25 cellular contexts compared by ENCODE assay signal in the genomic region with DNA sequence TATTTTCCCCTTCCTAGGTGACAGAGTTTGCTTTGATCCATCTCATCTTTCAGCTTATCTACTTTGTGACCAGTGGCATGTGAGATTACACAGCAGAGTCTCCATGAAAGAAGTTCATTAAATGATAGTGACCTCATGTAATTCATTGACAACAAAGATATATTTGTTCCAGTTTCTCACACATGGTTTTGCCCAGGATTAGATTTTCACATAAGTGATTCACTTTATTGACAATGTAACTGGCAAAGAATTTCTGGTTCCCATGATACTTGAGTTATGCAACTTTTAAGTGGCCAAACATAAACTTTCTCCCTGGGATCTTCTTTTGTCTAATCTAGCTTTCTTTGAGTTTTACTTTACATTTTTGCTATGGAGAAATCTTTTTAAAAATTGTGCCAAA. TPM values are rescaled to one million over a fixed set of nuclear protein-coding genes. Genes with fewer than 3 reads are reported as not detected.
"Had no signal": no experiment of that assay in that cellular context is flagged by ENCODE, and none has a peak within 500 bp of the region (broad histone marks: within the 10 kb centered on the region; RNA-seq: fewer than 3 reads in every experiment).

No MANE protein-coding gene starts in this region.

- H3K36me3 ChIP-seq: ascending aorta, gastroesophageal sphincter, heart left ventricle, neural progenitor cell, ovary, sigmoid colon, spleen, upper lobe of right lung had no signal

- DNase-seq: activated CD4-positive, alpha-beta T cell treated with anti-CD3 and anti-CD28 coated beads, Interleukin-2, amount 10 ng/mL, durations not matched to agents 24 days and 14 days; activated CD8-positive, alpha-beta T cell treated with anti-CD3 and anti-CD28 coated beads, Interleukin-2, amount 10 ng/mL, durations not matched to agents 7 days and 5 days; activated effector memory CD4-positive, alpha-beta T cell treated with Interleukin-2 at 50 U/mL for 16 hours; activated naive CD4-positive, alpha-beta T cell treated with anti-CD3 and anti-CD28 coated beads, Interleukin-2, amount 10 ng/mL, durations not matched to agents 7 days and 5 days; activated T-cell treated with anti-CD3 and anti-CD28 coated beads, Interleukin-2, amount 50 U/mL, for 24 hours; cerebellar nuclear complex; effector CD4-positive, alpha-beta T cell; heart left ventricle; left ventricle myocardium superior; naive thymus-derived CD4-positive, alpha-beta T cell; ovary; sigmoid colon; spleen; stimulated activated naive CD4-positive, alpha-beta T cell; T-cell; T-helper 9 cell; upper lobe of right lung had no signal

- H3K9ac ChIP-seq: neural progenitor cell had no signal

- H2AFZ ChIP-seq: neural progenitor cell had no signal

- H3K27me3 ChIP-seq: ascending aorta, gastroesophageal sphincter, heart left ventricle, neural progenitor cell, ovary, sigmoid colon, spleen, upper lobe of right lung had no signal

- H3K9me3 ChIP-seq: ascending aorta, ovary, sigmoid colon, upper lobe of right lung had no signal

- H3K27ac ChIP-seq: ascending aorta, gastroesophageal sphincter, heart left ventricle, neural progenitor cell, ovary, sigmoid colon, spleen, upper lobe of right lung had no signal

- H3K4me1 ChIP-seq: ascending aorta, gastroesophageal sphincter, heart left ventricle, neural progenitor cell, sigmoid colon, spleen, upper lobe of right lung had no signal

- H3K4me2 ChIP-seq: neural progenitor cell had no signal

- H3K4me3 ChIP-seq: ascending aorta, gastroesophageal sphincter, heart left ventricle, neural progenitor cell, ovary, sigmoid colon, spleen, upper lobe of right lung had no signal

RNA-seq across cellular contexts. Expression of a gene that starts 50.0 kb away (rescaled TPM):
- total RNA-seq: activated CD4-positive, alpha-beta T cell treated with anti-CD3 and anti-CD28 coated beads, Interleukin-2, amount 10 ng/mL, durations not matched to agents 24 days and 14 days; activated CD8-positive, alpha-beta T cell treated with anti-CD3 and anti-CD28 coated beads, Interleukin-2, amount 10 ng/mL, durations not matched to agents 7 days and 5 days; ascending aorta; fibroblast of lung; heart left ventricle; kidney epithelial cell; left ventricle myocardium superior; mucosa of gallbladder; naive thymus-derived CD4-positive, alpha-beta T cell; pulmonary artery endothelial cell; sigmoid colon; T-cell; upper lobe of right lung had no signal
- polyA plus RNA-seq: adipose tissue; fibroblast of lung; heart left ventricle; naive thymus-derived CD4-positive, alpha-beta T cell; sigmoid colon had no signal
